Comparison of ENCODE assay signal across 16 cellular contexts in the genomic region with DNA sequence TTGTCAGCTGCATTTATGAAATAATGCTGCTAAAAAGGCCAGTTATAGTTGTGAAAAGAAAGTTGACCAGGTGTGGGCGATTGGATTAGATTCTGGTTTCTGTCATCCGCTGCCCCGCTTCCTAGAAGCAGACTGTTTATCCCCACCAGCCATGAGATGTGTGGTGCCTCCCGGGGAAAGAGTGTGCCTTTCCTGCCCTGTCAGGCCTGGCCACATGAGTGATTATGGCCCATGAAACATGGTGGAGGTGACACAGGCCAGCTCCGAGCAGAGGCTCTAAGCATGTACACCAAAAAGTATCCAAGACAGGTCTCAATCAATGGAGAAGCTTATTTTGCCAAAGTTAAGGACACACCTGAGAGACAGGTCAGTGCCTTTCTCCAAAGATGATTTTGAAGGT.
DNase-seq lines count a peak whose midpoint lies in the region; ATAC-seq and TF ChIP-seq lines count a peak whose summit lies in the region.
"Had no signal": no experiment of that assay in that cellular context is flagged by ENCODE, and none has a peak within 500 bp of the region (broad histone marks: within the 10 kb centered on the region; RNA-seq: fewer than 3 reads in every experiment).

No MANE protein-coding gene starts in this region.

- peaks cover 4% of the 10 kb centered on the region for H3K4me1 Mint-ChIP-seq in activated T-cell treated with anti-CD3 and anti-CD28 coated beads, Interleukin-2, amount 50 U/mL, for 4 hours (ENCODE audit: low read depth)

- no peak for TF ChIP-seq CTCF in fibroblast of lung (conservative IDR thresholded peaks at IDR 0.05 in 1 of 2, IDR thresholded peaks at IDR 0.05 in 1 of 2; ENCODE audit: low read depth in 1 of 2, low read length in 2 of 2)

- no peaks in the 10 kb centered on the region for H3K79me2 ChIP-seq in fibroblast of lung (ENCODE audit: control insufficient read depth, insufficient read depth, low read length)

- no peaks in the 10 kb centered on the region for H4K20me1 ChIP-seq in fibroblast of lung (ENCODE audit: control insufficient read depth, extremely low read depth, insufficient read depth, low read length)

- no peak overlapping the region for H3K4me3 ChIP-seq in fibroblast of lung (replicated peaks in 1 of 4; ENCODE audit: control extremely low read depth in 1 of 4, insufficient read depth in 1 of 4, low read depth in 3 of 4, low read length in 4 of 4)
- no peak overlapping the region for H3K4me3 ChIP-seq in skeletal muscle satellite cell (ENCODE audit: low read length)
- H3K4me3 ChIP-seq: body of pancreas, pancreas, SJCRH30, thyroid gland had no signal

- DNase-seq in fibroblast of lung (ENCODE audit: low read depth in 2 of 2) (no peak), 8988T (no peak)
- DNase-seq in activated T-cell treated with anti-CD3 and anti-CD28 coated beads, Interleukin-2, amount 50 U/mL, for 4 hours = no peak
- DNase-seq: activated CD8-positive, alpha-beta T cell treated with anti-CD3 and anti-CD28 coated beads for 36 hours; DND-41; NCI-H2081 treated with DMSO at 0.1 percent for 48 hours; NCI-H774; thyroid gland had no signal

- H3K4me3 Mint-ChIP-seq in activated T-cell treated with anti-CD3 and anti-CD28 coated beads, Interleukin-2, amount 50 U/mL, for 4 hours = no peak overlapping the region
- H3K4me3 Mint-ChIP-seq: activated CD8-positive, alpha-beta T cell treated with anti-CD3 and anti-CD28 coated beads for 36 hours had no signal

- H3K27ac ChIP-seq in fibroblast of lung (ENCODE audit: insufficient read depth, low read length) = peak overlapping the region; percentile 37
- H3K27ac ChIP-seq: body of pancreas, HL-60, pancreas, SJCRH30, thyroid gland had no signal

- H3K9me3 Mint-ChIP-seq in activated T-cell treated with anti-CD3 and anti-CD28 coated beads, Interleukin-2, amount 50 U/mL, for 4 hours = no peaks in the 10 kb centered on the region
- H3K9me3 Mint-ChIP-seq: activated CD8-positive, alpha-beta T cell treated with anti-CD3 and anti-CD28 coated beads for 36 hours had no signal

- no peaks in the 10 kb centered on the region for H3K36me3 Mint-ChIP-seq in activated T-cell treated with anti-CD3 and anti-CD28 coated beads, Interleukin-2, amount 50 U/mL, for 4 hours (ENCODE audit: insufficient read depth)

- H3K27me3 Mint-ChIP-seq in activated T-cell treated with anti-CD3 and anti-CD28 coated beads, Interleukin-2, amount 50 U/mL, for 4 hours (ENCODE audit: low read depth) = peaks cover 3% of the 10 kb centered on the region

- H3K27me3 ChIP-seq in fibroblast of lung (ENCODE audit: control insufficient read depth, insufficient read depth, low read length) (no peaks in the 10 kb centered on the region), skeletal muscle satellite cell (ENCODE audit: control insufficient read depth, insufficient read depth, low read length) (peaks cover 21% of the 10 kb centered on the region)
- H3K27me3 ChIP-seq: body of pancreas, pancreas, SJCRH30, thyroid gland had no signal

- ATAC-seq in GM19452 (IDR thresholded peaks at IDR 0.05; ENCODE audit: unreplicated experiment) = peak; percentile 10
- peak; percentile 14 for ATAC-seq in HG03520 (IDR thresholded peaks at IDR 0.05; ENCODE audit: unreplicated experiment)
- no peak for ATAC-seq in GM19328 (IDR thresholded peaks at IDR 0.05; ENCODE audit: unreplicated experiment)
- ATAC-seq in activated T-cell treated with anti-CD3 and anti-CD28 coated beads, Interleukin-2, amount 50 U/mL, for 4 hours = no peak
- ATAC-seq: activated CD8-positive, alpha-beta T cell treated with anti-CD3 and anti-CD28 coated beads for 36 hours; body of pancreas had no signal

- no peaks in the 10 kb centered on the region for H3K9me3 ChIP-seq in fibroblast of lung (ENCODE audit: control insufficient read depth, insufficient read depth, low read depth, low read length)
- H3K9me3 ChIP-seq in skeletal muscle satellite cell (replicated peaks; ENCODE audit: low read length) = no peaks in the 10 kb centered on the region
- H3K9me3 ChIP-seq: body of pancreas, pancreas, SJCRH30, thyroid gland had no signal

- no peak overlapping the region for H2AFZ ChIP-seq in fibroblast of lung (ENCODE audit: low read length)

- H3K4me1 ChIP-seq in fibroblast of lung (ENCODE audit: control insufficient read depth, extremely low read depth, insufficient read depth, low read length) (peaks cover 13% of the 10 kb centered on the region), skeletal muscle satellite cell (ENCODE audit: control insufficient read depth, insufficient read depth, low read length) (peaks cover 12% of the 10 kb centered on the region)
- H3K4me1 ChIP-seq: body of pancreas, pancreas, thyroid gland had no signal

- H3K9ac ChIP-seq in fibroblast of lung (ENCODE audit: insufficient read depth, low read length) (no peak overlapping the region), skeletal muscle satellite cell (ENCODE audit: low read depth, low read length) (peak overlapping the region; percentile 31)

- H3K4me2 ChIP-seq in fibroblast of lung (ENCODE audit: extremely low read depth, insufficient read depth, low read length) = peak overlapping the region; percentile 46
- peak overlapping the region; percentile 37 for H3K4me2 ChIP-seq in skeletal muscle satellite cell (ENCODE audit: low read length)

- H3K36me3 ChIP-seq in fibroblast of lung (ENCODE audit: control insufficient read depth, insufficient read depth, low read length) = no peaks in the 10 kb centered on the region
- H3K36me3 ChIP-seq in skeletal muscle satellite cell (ENCODE audit: insufficient read depth, low read length) = no peaks in the 10 kb centered on the region
- H3K36me3 ChIP-seq: pancreas, SJCRH30, thyroid gland had no signal

Comparison
In these comparisons a context has a peak if more than half of its experiments do, and no peak if none do; other contexts are left out.
1. ATAC-seq: peak in GM19452 (single experiment) and HG03520 (single experiment); none in GM19328 (single experiment) and activated T-cell treated with anti-CD3 and anti-CD28 coated beads, Interleukin-2, amount 50 U/mL, for 4 hours (0 of 2).